1 cellular context compared by ENCODE assay signal in genomic region chr2:178525460-178525859, GRCh38.
TF ChIP-seq lines count a peak whose summit lies in the region.

No MANE protein-coding gene starts in this region.

TF ChIP-seq in HEK293, 187 proteins besides CTCF, POLR2A, EP300 and RAD21:
- TF ChIP-seq SCRT1 (tag by site-specific recombination; IDR thresholded peaks at IDR 0.05; ENCODE audit: borderline replicate concordance) (0 out of 2 replicates have a peak, but pooled peaks have one; percentile 72), SCRT2 (tag by site-specific recombination; IDR thresholded peaks at IDR 0.05) (peak; percentile 85), ZNF184 (tag by site-specific recombination; IDR thresholded peaks at IDR 0.05) (0 out of 2 replicates have a peak, but pooled peaks have one; percentile 52)
TF ChIP-seq in HEK293: peak in this region for 3; not testable (repeated sequence) for 184.
